Comparison of ENCODE assay signal across 8 cellular contexts in the genomic region with DNA sequence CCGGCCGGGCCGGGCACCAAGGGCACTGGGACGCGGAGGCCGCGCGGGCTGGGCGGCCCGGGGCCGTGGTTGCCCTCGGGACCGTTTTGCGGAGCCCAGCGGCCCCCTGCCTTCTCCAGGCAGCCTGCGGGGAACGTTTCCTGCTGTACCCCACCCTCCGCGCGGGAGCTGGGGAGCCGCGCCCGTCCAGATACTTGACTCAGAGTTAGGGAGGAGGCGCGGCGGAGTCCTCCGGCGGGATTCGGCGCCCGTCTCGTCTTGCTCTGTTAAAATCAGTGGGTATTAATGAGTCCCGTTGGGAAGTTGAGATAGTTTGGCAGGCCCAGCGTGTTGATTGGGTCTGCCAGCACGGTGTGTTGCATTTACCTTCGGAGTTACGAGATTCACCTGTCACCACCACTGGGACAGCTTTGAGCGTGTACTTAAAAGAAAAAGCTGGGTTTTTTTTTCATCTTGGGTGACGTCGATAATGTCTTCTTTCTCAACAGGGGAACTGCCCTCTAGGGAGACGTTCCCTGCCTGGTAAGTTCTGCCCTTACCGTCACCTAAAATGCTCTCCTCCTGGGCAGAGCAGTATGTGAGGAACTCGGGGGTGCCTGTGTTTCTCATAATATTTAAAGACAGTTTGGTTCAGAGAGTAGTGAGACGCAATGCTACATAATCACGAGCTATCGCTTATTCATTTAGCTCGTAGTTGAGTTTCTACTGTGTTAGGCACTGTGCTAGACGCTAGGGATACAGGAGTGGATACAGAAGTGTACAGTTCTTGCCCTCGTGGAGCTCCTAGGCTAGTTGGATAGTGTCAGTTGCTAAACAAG. TPM values are rescaled to one million over a fixed set of nuclear protein-coding genes. Genes with fewer than 3 reads are reported as not detected.
DNase-seq lines count a peak whose midpoint lies in the region; ATAC-seq and TF ChIP-seq lines count a peak whose summit lies in the region.

No MANE protein-coding gene starts in this region.

- POLR2A ChIA-PET in activated naive CD8-positive, alpha-beta T cell treated with anti-CD3 and anti-CD28 coated beads, Interleukin-2, amount 10 ng/mL, durations not matched to agents 7 days and 5 days (lab: Charles Lee): interaction anchor here (0.6 to 5.3 kb wide), 12 partner anchors 11 to 264 kb away, joined by 3 to 52 read pairs (median 10); partner anchors contain the start of genes EIF2B2 and YLPM1

- in situ Hi-C loops in gastrocnemius medialis (cut with MboI; ENCODE audit: low sequenced_read_pairs in 4 of 4): no loop called here

- TF ChIP-seq POLR2A in gastrocnemius medialis (IDR thresholded peaks at IDR 0.05): peak in 1 of 2 donors; percentile 44

- peaks cover 20% of the 10 kb centered on the region for H3K36me3 Mint-ChIP-seq in activated naive CD8-positive, alpha-beta T cell treated with anti-CD3 and anti-CD28 coated beads, Interleukin-2, amount 10 ng/mL, durations not matched to agents 7 days and 5 days

- peak overlapping the region; percentile 100 for H3K4me3 Mint-ChIP-seq in activated naive CD8-positive, alpha-beta T cell treated with anti-CD3 and anti-CD28 coated beads, Interleukin-2, amount 10 ng/mL, durations not matched to agents 7 days and 5 days

- peaks cover 47 to 51% of the 10 kb centered on the region in 2 donors for H3K4me1 ChIP-seq in gastrocnemius medialis

- peaks cover 51% of the 10 kb centered on the region for H3K4me1 Mint-ChIP-seq in activated naive CD8-positive, alpha-beta T cell treated with anti-CD3 and anti-CD28 coated beads, Interleukin-2, amount 10 ng/mL, durations not matched to agents 7 days and 5 days

- H3K27me3 ChIP-seq in gastrocnemius medialis: no peaks in the 10 kb centered on the region

- TF ChIP-seq CTCF in gastrocnemius medialis (IDR thresholded peaks at IDR 0.05 in 4 of 5, conservative IDR thresholded peaks at IDR 0.05 in 1 of 5) (no peak), GM10266 (IDR thresholded peaks at IDR 0.05; ENCODE audit: control insufficient read depth, insufficient read depth, low read depth, missing control alignments) (no peak)

- H3K9me3 Mint-ChIP-seq in activated naive CD8-positive, alpha-beta T cell treated with anti-CD3 and anti-CD28 coated beads, Interleukin-2, amount 10 ng/mL, durations not matched to agents 7 days and 5 days: no peaks in the 10 kb centered on the region

- peaks cover 0 to 7% of the 10 kb centered on the region in 2 donors for H3K36me3 ChIP-seq in gastrocnemius medialis

- peak overlapping the region; percentile 79 to 94 (median 82) for H3K4me3 ChIP-seq in gastrocnemius medialis

- peak overlapping the region; percentile 94 to 99 (median 95) for H3K27ac ChIP-seq in gastrocnemius medialis

- H3K27ac Mint-ChIP-seq in activated naive CD8-positive, alpha-beta T cell treated with anti-CD3 and anti-CD28 coated beads, Interleukin-2, amount 10 ng/mL, durations not matched to agents 7 days and 5 days: peak overlapping the region; percentile 99

- ATAC-seq in GM18519 (IDR thresholded peaks at IDR 0.05; ENCODE audit: low FRiP score, unreplicated experiment) (peak; percentile 29), HG03060 (IDR thresholded peaks at IDR 0.05; ENCODE audit: low read depth, unreplicated experiment) (peak; percentile 14), left ventricle myocardium superior (peak; percentile 52), gastrocnemius medialis (peak; percentile 41 to 55)
- peak; percentile 53 for ATAC-seq in activated naive CD8-positive, alpha-beta T cell treated with anti-CD3 and anti-CD28 coated beads, Interleukin-2, amount 10 ng/mL, durations not matched to agents 7 days and 5 days (ENCODE audit: low read depth)

- peak; percentile 51 for DNase-seq in 8988T
- peak; percentile 72 for DNase-seq in RKO (ENCODE audit: low spot score)
- DNase-seq in activated naive CD8-positive, alpha-beta T cell treated with anti-CD3 and anti-CD28 coated beads, Interleukin-2, amount 10 ng/mL, durations not matched to agents 7 days and 5 days: no peak
- peak; percentile 66 for DNase-seq in left ventricle myocardium superior
- DNase-seq in gastrocnemius medialis: peak in 1 of 2 donors; percentile 33
- no peak for DNase-seq in GM10266 (ENCODE audit: extremely low spot score)

- no peaks in the 10 kb centered on the region for H3K9me3 ChIP-seq in gastrocnemius medialis

- H3K27me3 Mint-ChIP-seq in activated naive CD8-positive, alpha-beta T cell treated with anti-CD3 and anti-CD28 coated beads, Interleukin-2, amount 10 ng/mL, durations not matched to agents 7 days and 5 days: no peaks in the 10 kb centered on the region

- intact Hi-C loops in left ventricle myocardium superior (cut with micrococcal nuclease) (no loop called here), gastrocnemius medialis (cut with DNase I; ENCODE audit: low total_unique reads) (loop anchor here (2.0 to 10.0 kb wide), 2 partner anchors 22 to 1102 kb away; partner anchors contain the start of genes IFT43 and TGFB3)

RNA-seq across cellular contexts. Expression of gene DLST, which starts 0.6 kb away (rescaled TPM):
- total RNA-seq in activated naive CD8-positive, alpha-beta T cell treated with anti-CD3 and anti-CD28 coated beads, Interleukin-2, amount 10 ng/mL, durations not matched to agents 7 days and 5 days: 100 to 1,000 TPM; 111 to 124 TPM
- total RNA-seq in left ventricle myocardium superior (241 TPM), gastrocnemius medialis (100 to 1,000 TPM in 2 of 4 donors, 10 to 100 TPM in 2; 71.3 to 157 (median 105) TPM)

RNA-seq across cellular contexts. Expression of gene PROX2, which starts 6.4 kb away (rescaled TPM):
- total RNA-seq in activated naive CD8-positive, alpha-beta T cell treated with anti-CD3 and anti-CD28 coated beads, Interleukin-2, amount 10 ng/mL, durations not matched to agents 7 days and 5 days: under 1 TPM; 0.28 to 0.69 TPM
- total RNA-seq in left ventricle myocardium superior (not detected), gastrocnemius medialis (not detected)

RNA-seq across cellular contexts. Expression of gene RPS6KL1, which starts 40.7 kb away (rescaled TPM):
- 1 to 10 TPM; 2.6 to 3.9 TPM for total RNA-seq in activated naive CD8-positive, alpha-beta T cell treated with anti-CD3 and anti-CD28 coated beads, Interleukin-2, amount 10 ng/mL, durations not matched to agents 7 days and 5 days
- total RNA-seq in left ventricle myocardium superior (18.6 TPM), gastrocnemius medialis (10 to 100 TPM; 11.7 to 34.4 (median 18.7) TPM)

Comparison
In these comparisons a context has a peak if more than half of its experiments do, and no peak if none do; other contexts are left out.
1. DNase-seq: peak in 8988T (single experiment), RKO (single experiment) and left ventricle myocardium superior (single experiment); none in activated naive CD8-positive, alpha-beta T cell treated with anti-CD3 and anti-CD28 coated beads, Interleukin-2, amount 10 ng/mL, durations not matched to agents 7 days and 5 days (single experiment) and GM10266 (single experiment).
2. Peak in every context shown above with its lines, with median percentiles within 50 percentile points of each other: ATAC-seq.